In the genomic region with DNA sequence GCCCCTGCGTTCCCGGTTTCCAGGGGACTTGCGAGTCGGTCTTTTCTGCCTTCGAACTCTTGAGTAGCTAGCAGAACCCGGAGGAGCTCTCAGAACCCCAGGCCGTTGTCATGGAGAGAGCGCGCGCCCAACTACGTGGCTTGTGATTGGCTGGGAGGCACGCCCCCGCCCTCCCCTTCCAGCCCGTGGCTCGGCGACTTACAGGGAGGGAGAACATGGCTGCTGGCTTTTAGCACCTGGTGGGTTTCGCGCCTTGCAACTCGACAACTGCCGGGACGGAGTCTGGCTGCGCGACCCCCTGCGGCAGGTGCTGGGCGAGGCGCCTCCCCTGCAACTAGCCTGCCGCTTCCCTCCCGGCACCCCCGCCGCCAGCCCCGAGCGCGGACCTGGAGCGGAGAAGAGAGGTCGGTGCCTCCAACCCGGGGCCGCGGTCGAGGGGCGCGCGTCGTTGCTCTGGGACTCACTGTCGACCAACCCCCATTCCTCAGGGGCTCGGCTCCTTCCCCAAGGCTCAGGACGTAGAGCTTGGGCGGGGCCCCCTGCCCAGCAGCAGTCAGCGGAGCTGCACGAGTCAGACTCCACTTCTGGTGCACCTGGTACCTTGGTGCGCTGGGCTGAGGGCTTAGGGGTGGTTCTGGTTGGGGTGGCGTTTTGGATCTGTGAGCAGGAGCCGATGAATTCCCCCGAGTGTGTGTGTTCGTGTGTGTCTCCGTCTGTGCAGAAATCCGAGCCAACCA, we compare ENCODE assay signal across 1 cellular context.
TF ChIP-seq lines count a peak whose summit lies in the region.

No MANE protein-coding gene starts in this region.

TF ChIP-seq in HepG2, 621 proteins besides CTCF, POLR2A, EP300 and RAD21 (continued from another document and continues in another):
- TF ChIP-seq, protein P1, sequence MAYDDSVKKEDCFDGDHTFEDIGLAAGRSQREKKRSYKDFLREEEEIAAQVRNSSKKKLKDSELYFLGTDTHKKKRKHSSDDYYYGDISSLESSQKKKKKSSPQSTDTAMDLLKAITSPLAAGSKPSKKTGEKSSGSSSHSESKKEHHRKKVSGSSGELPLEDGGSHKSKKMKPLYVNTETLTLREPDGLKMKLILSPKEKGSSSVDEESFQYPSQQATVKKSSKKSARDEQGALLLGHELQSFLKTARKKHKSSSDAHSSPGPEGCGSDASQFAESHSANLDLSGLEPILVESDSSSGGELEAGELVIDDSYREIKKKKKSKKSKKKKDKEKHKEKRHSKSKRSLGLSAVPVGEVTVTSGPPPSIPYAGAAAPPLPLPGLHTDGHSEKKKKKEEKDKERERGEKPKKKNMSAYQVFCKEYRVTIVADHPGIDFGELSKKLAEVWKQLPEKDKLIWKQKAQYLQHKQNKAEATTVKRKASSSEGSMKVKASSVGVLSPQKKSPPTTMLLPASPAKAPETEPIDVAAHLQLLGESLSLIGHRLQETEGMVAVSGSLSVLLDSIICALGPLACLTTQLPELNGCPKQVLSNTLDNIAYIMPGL (CRISPR knock-in tag; IDR thresholded peaks at IDR 0.05; ENCODE audit: borderline replicate concordance in 1 of 2, low read depth in 1 of 2), result peak; percentile 83 to 90
- TF ChIP-seq HNRNPLL (IDR thresholded peaks at IDR 0.05; ENCODE audit: low read depth, low read length, poor library complexity, severe bottlenecking) (peak; percentile 55), FOXK1 (CRISPR knock-in tag; IDR thresholded peaks at IDR 0.05; ENCODE audit: borderline replicate concordance, low read depth) (peak; percentile 75; the same call in 1 of the 2 replicates), ZSCAN9 (CRISPR knock-in tag; IDR thresholded peaks at IDR 0.05; ENCODE audit: borderline replicate concordance) (peak; percentile 84; the same call in 1 of the 2 replicates), MIER2 (CRISPR knock-in tag; IDR thresholded peaks at IDR 0.05) (0 out of 2 replicates have a peak, but pooled peaks have one; percentile 55), TBP (CRISPR knock-in tag; IDR thresholded peaks at IDR 0.05) (no peak), ZFP1 (CRISPR knock-in tag; IDR thresholded peaks at IDR 0.05) (peak; percentile 73; the same call in 1 of the 2 replicates), STAG1 (CRISPR knock-in tag; IDR thresholded peaks at IDR 0.05) (no peak), ZFYVE20 (CRISPR knock-in tag; IDR thresholded peaks at IDR 0.05; ENCODE audit: borderline replicate concordance, low read depth) (peak; percentile 78; the same call in 1 of the 2 replicates), ZNF282 (IDR thresholded peaks at IDR 0.05; ENCODE audit: partially characterized antibody) (no peak), ZNF570 (CRISPR knock-in tag; IDR thresholded peaks at IDR 0.05; ENCODE audit: borderline replicate concordance) (peak; percentile 78; the same call in 1 of the 2 replicates), ASH2L (IDR thresholded peaks at IDR 0.05; ENCODE audit: insufficient read length, low read depth, low read length) (peak; percentile 90), SKI (IDR thresholded peaks at IDR 0.05; ENCODE audit: partially characterized antibody) (no peak), ZBTB20 (CRISPR knock-in tag; IDR thresholded peaks at IDR 0.05; ENCODE audit: borderline replicate concordance, low read depth) (peak; percentile 90), KMT2B (CRISPR knock-in tag; IDR thresholded peaks at IDR 0.05) (peak; percentile 94), PPARG (CRISPR knock-in tag; conservative IDR thresholded peaks at IDR 0.05) (peak; percentile 60), FOXK2 (IDR thresholded peaks at IDR 0.05) (no peak), PCBP1 (IDR thresholded peaks at IDR 0.05; ENCODE audit: borderline replicate concordance, low read depth, low read length) (no peak), GZF1 (CRISPR knock-in tag; IDR thresholded peaks at IDR 0.05) (peak; percentile 81; the same call in 1 of the 2 replicates), ZNF713 (CRISPR knock-in tag; IDR thresholded peaks at IDR 0.05) (no peak), ZFP82 (CRISPR knock-in tag; IDR thresholded peaks at IDR 0.05; ENCODE audit: borderline replicate concordance) (peak; percentile 68; the same call in 1 of the 2 replicates), FOSL2 (CRISPR knock-in tag; IDR thresholded peaks at IDR 0.05) (peak; percentile 28; the same call in 1 of the 2 replicates), REL (CRISPR knock-in tag; conservative IDR thresholded peaks at IDR 0.05) (peak; percentile 97)
- TF ChIP-seq, protein P2, sequence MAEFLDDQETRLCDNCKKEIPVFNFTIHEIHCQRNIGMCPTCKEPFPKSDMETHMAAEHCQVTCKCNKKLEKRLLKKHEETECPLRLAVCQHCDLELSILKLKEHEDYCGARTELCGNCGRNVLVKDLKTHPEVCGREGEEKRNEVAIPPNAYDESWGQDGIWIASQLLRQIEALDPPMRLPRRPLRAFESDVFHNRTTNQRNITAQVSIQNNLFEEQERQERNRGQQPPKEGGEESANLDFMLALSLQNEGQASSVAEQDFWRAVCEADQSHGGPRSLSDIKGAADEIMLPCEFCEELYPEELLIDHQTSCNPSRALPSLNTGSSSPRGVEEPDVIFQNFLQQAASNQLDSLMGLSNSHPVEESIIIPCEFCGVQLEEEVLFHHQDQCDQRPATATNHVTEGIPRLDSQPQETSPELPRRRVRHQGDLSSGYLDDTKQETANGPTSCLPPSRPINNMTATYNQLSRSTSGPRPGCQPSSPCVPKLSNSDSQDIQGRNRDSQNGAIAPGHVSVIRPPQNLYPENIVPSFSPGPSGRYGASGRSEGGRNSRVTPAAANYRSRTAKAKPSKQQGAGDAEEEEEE (CRISPR knock-in tag; IDR thresholded peaks at IDR 0.05; ENCODE audit: borderline replicate concordance), result no peak
- TF ChIP-seq, protein P3, sequence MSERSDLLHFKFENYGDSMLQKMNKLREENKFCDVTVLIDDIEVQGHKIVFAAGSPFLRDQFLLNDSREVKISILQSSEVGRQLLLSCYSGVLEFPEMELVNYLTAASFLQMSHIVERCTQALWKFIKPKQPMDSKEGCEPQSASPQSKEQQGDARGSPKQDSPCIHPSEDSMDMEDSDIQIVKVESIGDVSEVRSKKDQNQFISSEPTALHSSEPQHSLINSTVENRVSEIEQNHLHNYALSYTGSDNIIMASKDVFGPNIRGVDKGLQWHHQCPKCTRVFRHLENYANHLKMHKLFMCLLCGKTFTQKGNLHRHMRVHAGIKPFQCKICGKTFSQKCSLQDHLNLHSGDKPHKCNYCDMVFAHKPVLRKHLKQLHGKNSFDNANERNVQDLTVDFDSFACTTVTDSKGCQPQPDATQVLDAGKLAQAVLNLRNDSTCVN (CRISPR knock-in tag; IDR thresholded peaks at IDR 0.05; ENCODE audit: borderline replicate concordance), result peak; percentile 79
- TF ChIP-seq, protein P4, sequence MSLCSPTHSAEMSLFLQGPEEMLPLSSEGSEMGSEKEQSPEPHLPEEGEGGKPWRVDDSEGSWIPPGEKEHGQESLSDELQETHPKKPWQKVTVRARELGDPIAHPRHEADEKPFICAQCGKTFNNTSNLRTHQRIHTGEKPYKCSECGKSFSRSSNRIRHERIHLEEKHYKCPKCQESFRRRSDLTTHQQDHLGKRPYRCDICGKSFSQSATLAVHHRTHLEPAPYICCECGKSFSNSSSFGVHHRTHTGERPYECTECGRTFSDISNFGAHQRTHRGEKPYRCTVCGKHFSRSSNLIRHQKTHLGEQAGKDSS (CRISPR knock-in tag; IDR thresholded peaks at IDR 0.05; ENCODE audit: borderline replicate concordance, low read depth), result no peak; the same call in 1 of the 2 replicates
- TF ChIP-seq, protein P5, sequence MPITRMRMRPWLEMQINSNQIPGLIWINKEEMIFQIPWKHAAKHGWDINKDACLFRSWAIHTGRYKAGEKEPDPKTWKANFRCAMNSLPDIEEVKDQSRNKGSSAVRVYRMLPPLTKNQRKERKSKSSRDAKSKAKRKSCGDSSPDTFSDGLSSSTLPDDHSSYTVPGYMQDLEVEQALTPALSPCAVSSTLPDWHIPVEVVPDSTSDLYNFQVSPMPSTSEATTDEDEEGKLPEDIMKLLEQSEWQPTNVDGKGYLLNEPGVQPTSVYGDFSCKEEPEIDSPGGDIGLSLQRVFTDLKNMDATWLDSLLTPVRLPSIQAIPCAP (CRISPR knock-in tag; IDR thresholded peaks at IDR 0.05; ENCODE audit: low read depth), result 0 out of 2 replicates have a peak, but pooled peaks have one; percentile 66
- TF ChIP-seq, protein P6, sequence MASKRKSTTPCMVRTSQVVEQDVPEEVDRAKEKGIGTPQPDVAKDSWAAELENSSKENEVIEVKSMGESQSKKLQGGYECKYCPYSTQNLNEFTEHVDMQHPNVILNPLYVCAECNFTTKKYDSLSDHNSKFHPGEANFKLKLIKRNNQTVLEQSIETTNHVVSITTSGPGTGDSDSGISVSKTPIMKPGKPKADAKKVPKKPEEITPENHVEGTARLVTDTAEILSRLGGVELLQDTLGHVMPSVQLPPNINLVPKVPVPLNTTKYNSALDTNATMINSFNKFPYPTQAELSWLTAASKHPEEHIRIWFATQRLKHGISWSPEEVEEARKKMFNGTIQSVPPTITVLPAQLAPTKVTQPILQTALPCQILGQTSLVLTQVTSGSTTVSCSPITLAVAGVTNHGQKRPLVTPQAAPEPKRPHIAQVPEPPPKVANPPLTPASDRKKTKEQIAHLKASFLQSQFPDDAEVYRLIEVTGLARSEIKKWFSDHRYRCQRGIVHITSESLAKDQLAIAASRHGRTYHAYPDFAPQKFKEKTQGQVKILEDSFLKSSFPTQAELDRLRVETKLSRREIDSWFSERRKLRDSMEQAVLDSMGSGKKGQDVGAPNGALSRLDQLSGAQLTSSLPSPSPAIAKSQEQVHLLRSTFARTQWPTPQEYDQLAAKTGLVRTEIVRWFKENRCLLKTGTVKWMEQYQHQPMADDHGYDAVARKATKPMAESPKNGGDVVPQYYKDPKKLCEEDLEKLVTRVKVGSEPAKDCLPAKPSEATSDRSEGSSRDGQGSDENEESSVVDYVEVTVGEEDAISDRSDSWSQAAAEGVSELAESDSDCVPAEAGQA (IDR thresholded peaks at IDR 0.05; ENCODE audit: low read depth), result peak; percentile 79
- TF ChIP-seq, protein P6 (CRISPR knock-in tag; IDR thresholded peaks at IDR 0.05; ENCODE audit: borderline replicate concordance), result peak; percentile 97
- TF ChIP-seq, protein P7, sequence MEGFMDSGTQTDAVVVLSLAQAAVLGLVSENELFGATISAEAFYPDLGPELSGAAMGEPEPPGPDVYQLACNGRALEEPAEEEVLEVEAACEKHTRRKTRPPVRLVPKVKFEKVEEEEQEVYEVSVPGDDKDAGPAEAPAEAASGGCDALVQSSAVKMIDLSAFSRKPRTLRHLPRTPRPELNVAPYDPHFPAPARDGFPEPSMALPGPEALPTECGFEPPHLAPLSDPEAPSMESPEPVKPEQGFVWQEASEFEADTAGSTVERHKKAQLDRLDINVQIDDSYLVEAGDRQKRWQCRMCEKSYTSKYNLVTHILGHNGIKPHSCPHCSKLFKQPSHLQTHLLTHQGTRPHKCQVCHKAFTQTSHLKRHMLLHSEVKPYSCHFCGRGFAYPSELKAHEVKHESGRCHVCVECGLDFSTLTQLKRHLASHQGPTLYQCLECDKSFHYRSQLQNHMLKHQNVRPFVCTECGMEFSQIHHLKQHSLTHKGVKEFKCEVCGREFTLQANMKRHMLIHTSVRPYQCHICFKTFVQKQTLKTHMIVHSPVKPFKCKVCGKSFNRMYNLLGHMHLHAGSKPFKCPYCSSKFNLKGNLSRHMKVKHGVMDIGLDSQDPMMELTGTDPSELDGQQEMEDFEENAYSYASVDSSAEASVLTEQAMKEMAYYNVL (CRISPR knock-in tag; IDR thresholded peaks at IDR 0.05; ENCODE audit: borderline replicate concordance), result peak; percentile 82
- TF ChIP-seq, protein P8, sequence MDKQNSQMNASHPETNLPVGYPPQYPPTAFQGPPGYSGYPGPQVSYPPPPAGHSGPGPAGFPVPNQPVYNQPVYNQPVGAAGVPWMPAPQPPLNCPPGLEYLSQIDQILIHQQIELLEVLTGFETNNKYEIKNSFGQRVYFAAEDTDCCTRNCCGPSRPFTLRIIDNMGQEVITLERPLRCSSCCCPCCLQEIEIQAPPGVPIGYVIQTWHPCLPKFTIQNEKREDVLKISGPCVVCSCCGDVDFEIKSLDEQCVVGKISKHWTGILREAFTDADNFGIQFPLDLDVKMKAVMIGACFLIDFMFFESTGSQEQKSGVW (CRISPR knock-in tag; IDR thresholded peaks at IDR 0.05; ENCODE audit: borderline replicate concordance), result no peak
- TF ChIP-seq, protein P9, sequence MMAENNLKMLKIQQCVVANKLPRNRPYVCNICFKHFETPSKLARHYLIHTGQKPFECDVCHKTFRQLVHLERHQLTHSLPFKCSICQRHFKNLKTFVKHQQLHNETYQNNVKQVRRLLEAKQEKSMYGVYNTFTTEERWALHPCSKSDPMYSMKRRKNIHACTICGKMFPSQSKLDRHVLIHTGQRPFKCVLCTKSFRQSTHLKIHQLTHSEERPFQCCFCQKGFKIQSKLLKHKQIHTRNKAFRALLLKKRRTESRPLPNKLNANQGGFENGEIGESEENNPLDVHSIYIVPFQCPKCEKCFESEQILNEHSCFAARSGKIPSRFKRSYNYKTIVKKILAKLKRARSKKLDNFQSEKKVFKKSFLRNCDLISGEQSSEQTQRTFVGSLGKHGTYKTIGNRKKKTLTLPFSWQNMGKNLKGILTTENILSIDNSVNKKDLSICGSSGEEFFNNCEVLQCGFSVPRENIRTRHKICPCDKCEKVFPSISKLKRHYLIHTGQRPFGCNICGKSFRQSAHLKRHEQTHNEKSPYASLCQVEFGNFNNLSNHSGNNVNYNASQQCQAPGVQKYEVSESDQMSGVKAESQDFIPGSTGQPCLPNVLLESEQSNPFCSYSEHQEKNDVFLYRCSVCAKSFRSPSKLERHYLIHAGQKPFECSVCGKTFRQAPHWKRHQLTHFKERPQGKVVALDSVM (CRISPR knock-in tag; IDR thresholded peaks at IDR 0.05), result 0 out of 2 replicates have a peak, but pooled peaks have one; percentile 10
- TF ChIP-seq, protein P10, sequence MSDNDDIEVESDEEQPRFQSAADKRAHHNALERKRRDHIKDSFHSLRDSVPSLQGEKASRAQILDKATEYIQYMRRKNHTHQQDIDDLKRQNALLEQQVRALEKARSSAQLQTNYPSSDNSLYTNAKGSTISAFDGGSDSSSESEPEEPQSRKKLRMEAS (IDR thresholded peaks at IDR 0.05), result peak; percentile 99
